ENCODE assay signal across 18 cellular contexts in genomic region chr10:119671381-119671780, GRCh38. TPM values are rescaled to one million over a fixed set of nuclear protein-coding genes. Genes with fewer than 3 reads are reported as not detected.
DNase-seq lines count a peak whose midpoint lies in the region; ATAC-seq, FAIRE-seq and TF ChIP-seq lines count a peak whose summit lies in the region.
"Had no signal": no experiment of that assay in that cellular context is flagged by ENCODE, and none has a peak within 500 bp of the region (broad histone marks: within the 10 kb centered on the region; RNA-seq: fewer than 3 reads in every experiment).

No MANE protein-coding gene starts in this region.

- POLR2A ChIA-PET in SK-N-SH (lab: Yijun Ruan, JAX): no interaction called here
- POLR2A ChIA-PET in A549 (lab: Yijun Ruan, JAX): interaction anchor here (0.9 kb wide), 1 partner anchor 221 kb away, joined by 3 read pairs; the partner anchor contains the start of gene SEC23IP
- POLR2A ChIA-PET in activated CD4-positive, alpha-beta memory T cell treated with anti-CD3 and anti-CD28 coated beads, Interleukin-2, amount 10 ng/mL, durations not matched to agents 7 days and 5 days (lab: Charles Lee): no interaction called here

- WGBS in SK-N-SH (ENCODE audit: low lambda C conversion rate): 78% methylated on average over 4 of the region's 4 CpGs
- WGBS in A549 (ENCODE audit: missing lambda C conversion rate): 82% methylated on average over 4 of the region's 4 CpGs

- no peak for TF ChIP-seq RAD21 in SK-N-SH (IDR thresholded peaks at IDR 0.05; ENCODE audit: low read length)
- no peak for TF ChIP-seq RAD21 in A549 (conservative IDR thresholded peaks at IDR 0.05 in 1 of 2, IDR thresholded peaks at IDR 0.05 in 1 of 2)

- H3K36me3 Mint-ChIP-seq in activated CD4-positive, alpha-beta memory T cell treated with anti-CD3 and anti-CD28 coated beads, Interleukin-2, amount 10 ng/mL, durations not matched to agents 7 days and 5 days (ENCODE audit: low read depth): peaks cover 42% of the 10 kb centered on the region

- TF ChIP-seq EP300 in SK-N-SH (IDR thresholded peaks at IDR 0.05; ENCODE audit: borderline replicate concordance in 1 of 2, low read depth in 1 of 2, low read length in 1 of 2): no peak
- no peak for TF ChIP-seq EP300 in A549 (IDR thresholded peaks at IDR 0.05)

- in situ Hi-C loops in SK-MEL-5 (cut with HindIII; ENCODE audit: low pct_unique_long_range_greater_than_20kb, low sequenced_read_pairs): no loop called here

- H3K9me3 Mint-ChIP-seq in activated CD4-positive, alpha-beta memory T cell treated with anti-CD3 and anti-CD28 coated beads, Interleukin-2, amount 10 ng/mL, durations not matched to agents 7 days and 5 days: no peaks in the 10 kb centered on the region

- peaks cover 81% of the 10 kb centered on the region for H3K79me2 ChIP-seq in SK-N-SH (ENCODE audit: insufficient read depth)
- H3K79me2 ChIP-seq in parathyroid adenoma: peaks cover 32% of the 10 kb centered on the region

- H3K9me3 ChIP-seq in SK-N-SH (no peaks in the 10 kb centered on the region), A549 (no peaks in the 10 kb centered on the region), parathyroid adenoma (ENCODE audit: control insufficient read depth, low read length) (no peaks in the 10 kb centered on the region)

- peaks cover 13% of the 10 kb centered on the region for H4K20me1 ChIP-seq in SK-N-SH (ENCODE audit: insufficient read depth)

- no peak for FAIRE-seq in A549 (lab: Jason Lieb, UNC)

- H3K9ac ChIP-seq in SK-N-SH (no peak overlapping the region), parathyroid adenoma (no peak overlapping the region)

- TF ChIP-seq POLR2A in A549 (IDR thresholded peaks at IDR 0.05; ENCODE audit: low read length): no peak

- ATAC-seq in SK-N-SH treated with all-trans-retinoic acid at 6 μM for 48 hours (no peak), A549 (no peak)

- H3K27me3 Mint-ChIP-seq in activated CD4-positive, alpha-beta memory T cell treated with anti-CD3 and anti-CD28 coated beads, Interleukin-2, amount 10 ng/mL, durations not matched to agents 7 days and 5 days: no peaks in the 10 kb centered on the region
- H3K27me3 Mint-ChIP-seq: B cell had no signal

- CTCF ChIA-PET in SK-N-SH (lab: Yijun Ruan, JAX) (interaction anchor here (1.2 to 4.2 kb wide), 3 partner anchors 15 to 188 kb away, joined by 4 to 32 read pairs (median 4); no protein-coding TSS in a partner anchor), A549 (lab: Yijun Ruan, JAX) (interaction anchor here (0.6 to 6.1 kb wide), 5 partner anchors 9 to 193 kb away, joined by 3 to 36 read pairs (median 7); no protein-coding TSS in a partner anchor)
- CTCF ChIA-PET in activated CD4-positive, alpha-beta memory T cell treated with anti-CD3 and anti-CD28 coated beads, Interleukin-2, amount 10 ng/mL, durations not matched to agents 7 days and 5 days (lab: Charles Lee): interaction anchor here (1.3 to 2.0 kb wide), 2 partner anchors 16 to 79 kb away, joined by 3 to 10 read pairs; no protein-coding TSS in a partner anchor

- TF ChIP-seq CTCF in SK-N-SH (IDR thresholded peaks at IDR 0.05) (no peak), A549 (IDR thresholded peaks at IDR 0.05) (no peak), parathyroid adenoma (IDR thresholded peaks at IDR 0.05) (no peak)

- H3K4me2 ChIP-seq in SK-N-SH: peak overlapping the region; percentile 32
- H3K4me2 ChIP-seq in A549: no peak overlapping the region
- H3K4me2 ChIP-seq in parathyroid adenoma (ENCODE audit: low read length): no peak overlapping the region

- peaks cover 37% of the 10 kb centered on the region for H3F3A ChIP-seq in SK-N-SH (replicated peaks; ENCODE audit: insufficient read depth)

- H3K27me3 ChIP-seq in SK-N-SH (ENCODE audit: insufficient read depth): no peaks in the 10 kb centered on the region
- no peaks in the 10 kb centered on the region for H3K27me3 ChIP-seq in parathyroid adenoma (ENCODE audit: control insufficient read depth, insufficient read depth, low read length)

- H3K4me1 Mint-ChIP-seq in activated CD4-positive, alpha-beta memory T cell treated with anti-CD3 and anti-CD28 coated beads, Interleukin-2, amount 10 ng/mL, durations not matched to agents 7 days and 5 days: peaks cover 6% of the 10 kb centered on the region
- H3K4me1 Mint-ChIP-seq: B cell had no signal

- no peaks in the 10 kb centered on the region for H3K9me2 ChIP-seq in SK-N-SH

- H3K4me1 ChIP-seq in SK-N-SH (ENCODE audit: control insufficient read depth in 1 of 2, insufficient read depth in 2 of 2, low read depth in 1 of 2, low read length in 1 of 2): peaks cover 14 to 65% of the 10 kb centered on the region in 2 experiments; a peak in 3 of 4 replicates
- peaks cover 69% of the 10 kb centered on the region for H3K4me1 ChIP-seq in A549
- H3K4me1 ChIP-seq in parathyroid adenoma: peaks cover 64% of the 10 kb centered on the region

- no peak overlapping the region for H3K4me3 Mint-ChIP-seq in activated CD4-positive, alpha-beta memory T cell treated with anti-CD3 and anti-CD28 coated beads, Interleukin-2, amount 10 ng/mL, durations not matched to agents 7 days and 5 days
- H3K4me3 Mint-ChIP-seq: B cell had no signal

- H3K36me3 ChIP-seq in SK-N-SH (replicated peaks in 1 of 2; ENCODE audit: control insufficient read depth in 1 of 2, insufficient read depth in 2 of 2, low read length in 1 of 2): peaks cover 26 to 41% of the 10 kb centered on the region in 2 experiments
- H3K36me3 ChIP-seq in parathyroid adenoma (ENCODE audit: control insufficient read depth, insufficient read depth, low read length): no peaks in the 10 kb centered on the region

- no peak for DNase-seq in SK-N-SH
- DNase-seq in A549 (ENCODE audit: low read depth in 1 of 2, low spot score in 1 of 2): no peak
- DNase-seq in SK-MEL-5 (ENCODE audit: low read depth, low spot score): peak; percentile 64
- DNase-seq in activated CD4-positive, alpha-beta memory T cell treated with anti-CD3 and anti-CD28 coated beads, Interleukin-2, amount 10 ng/mL, durations not matched to agents 7 days and 5 days: no peak
- no peak for DNase-seq in NCI-H446 (lab: John Stamatoyannopoulos, UW)
- no peak for DNase-seq in ureter (ENCODE audit: low spot score)
- DNase-seq: DMS79 treated with DMSO at 0.1 percent for 48 hours, KG1, MV-4-11, NCI-H1694 treated with DMSO at 0.1 percent for 48 hours, NCI-H2107, NCI-H510A treated with DMSO at 0.1 percent for 48 hours, NCI-H774, OCI-M1 had no signal

- H2AFZ ChIP-seq in SK-N-SH (ENCODE audit: low read depth) (no peak overlapping the region), parathyroid adenoma (no peak overlapping the region)

- no peak overlapping the region for H3K27ac Mint-ChIP-seq in activated CD4-positive, alpha-beta memory T cell treated with anti-CD3 and anti-CD28 coated beads, Interleukin-2, amount 10 ng/mL, durations not matched to agents 7 days and 5 days
- H3K27ac Mint-ChIP-seq: B cell had no signal

- peak overlapping the region in 1 of 2 experiments; percentile 92; a peak in 1 of 4 replicates for H3K27ac ChIP-seq in SK-N-SH (ENCODE audit: low read depth in 2 of 2, low read length in 1 of 2)
- H3K27ac ChIP-seq in A549: peak overlapping the region; percentile 33 to 91; a peak in 3 of 6 replicates
- H3K27ac ChIP-seq in parathyroid adenoma: peak overlapping the region; percentile 96
- H3K27ac ChIP-seq: 22Rv1 had no signal

- H3K4me3 ChIP-seq in SK-N-SH (ENCODE audit: low read depth in 2 of 2, low read length in 1 of 2) (no peak overlapping the region), A549 (no peak overlapping the region), parathyroid adenoma (ENCODE audit: low read depth, low read length) (no peak overlapping the region)

TF ChIP-seq in SK-N-SH, 30 proteins besides CTCF, POLR2A, EP300 and RAD21 (continues in another document):
- TF ChIP-seq SIN3A (IDR thresholded peaks at IDR 0.05; ENCODE audit: borderline replicate concordance, low read depth, low read length) (no peak), JUND (IDR thresholded peaks at IDR 0.05) (no peak), TCF12 (IDR thresholded peaks at IDR 0.05) (no peak)

TF ChIP-seq in SK-N-SH treated with all-trans-retinoic acid at 6 μM for 48 hours, 23 proteins besides CTCF, POLR2A, EP300 and RAD21 (continues in another document):
- TF ChIP-seq CSDC2 (CRISPR knock-in tag; IDR thresholded peaks at IDR 0.05) (no peak), ARNTL (CRISPR knock-in tag; IDR thresholded peaks at IDR 0.05; ENCODE audit: borderline replicate concordance, low read depth) (no peak), GLIS3 (CRISPR knock-in tag; IDR thresholded peaks at IDR 0.05) (no peak)

TF ChIP-seq in A549, 52 proteins besides CTCF, POLR2A, EP300 and RAD21 (continues in another document):
- no peak for TF ChIP-seq NFE2L2 (conservative IDR thresholded peaks at IDR 0.05; ENCODE audit: low read length)
- TF ChIP-seq TP53 (CRISPR knock-in tag; IDR thresholded peaks at IDR 0.05): no peak

RNA-seq across cellular contexts. Expression of gene BAG3, which starts 20.2 kb away (rescaled TPM):
- polyA plus RNA-seq in SK-N-SH (2012; rRNA removed) (3.8 and 9.2 TPM in 2 replicates), A549 (2011; rRNA removed) (10.7 and 18.3 TPM in 2 replicates), A549 (2017; fragmentation: RNase III; extraction: RNeasy Plus Mini Kit Qiagen cat#74134 plus additional on column Dnase treatment) (50.0 to 58.4 TPM (median 57.4 TPM) in 3 replicates)
- 7.9 and 8.2 TPM in 2 replicates for polyA plus RNA-seq in SK-N-SH (2012; cell fraction: cytosol; rRNA removed)
- polyA plus RNA-seq in SK-N-SH (2012; cell fraction: nucleus; rRNA removed): 14.0 and 16.0 TPM in 2 replicates
- polyA plus RNA-seq in A549 (2012; cell fraction: cytosol; rRNA removed): 19.0 and 26.0 TPM in 2 replicates
- 43.7 and 44.6 TPM in 2 replicates for polyA plus RNA-seq in A549 (2012; cell fraction: nucleus; rRNA removed)
- polyA minus RNA-seq in A549 (2011; rRNA and poly(A)+ RNA removed): 11.6 TPM in 2 replicates
- 6.2 and 6.4 TPM in 2 replicates for total RNA-seq in SK-MEL-5 (2014; rRNA removed; shearing (Covaris generic))
- polyA plus RNA-seq in SK-MEL-5 (2015; cell fraction: cytosol; rRNA removed): 46.2 and 58.6 TPM in 2 replicates
- polyA plus RNA-seq in SK-MEL-5 (2015; cell fraction: nucleus; rRNA removed): 14.3 and 16.0 TPM in 2 replicates
- 10 to 100 TPM; 26.3 to 27.2 TPM for total RNA-seq in activated CD4-positive, alpha-beta memory T cell treated with anti-CD3 and anti-CD28 coated beads, Interleukin-2, amount 10 ng/mL, durations not matched to agents 7 days and 5 days
- 46.4 TPM for total RNA-seq in ureter

RNA-seq across cellular contexts. Expression of gene INPP5F, which starts 54.5 kb away (rescaled TPM):
- polyA plus RNA-seq in SK-N-SH (2012; rRNA removed) (7.8 and 9.3 TPM in 2 replicates), A549 (2011; rRNA removed) (7.7 and 8.3 TPM in 2 replicates), A549 (2017; fragmentation: RNase III; extraction: RNeasy Plus Mini Kit Qiagen cat#74134 plus additional on column Dnase treatment) (5.6 to 6.2 TPM (median 5.6 TPM) in 3 replicates)
- polyA plus RNA-seq in SK-N-SH (2012; cell fraction: cytosol; rRNA removed): 9.9 and 10.9 TPM in 2 replicates
- polyA plus RNA-seq in SK-N-SH (2012; cell fraction: nucleus; rRNA removed): 9.6 and 15.1 TPM in 2 replicates
- 2.8 and 3.2 TPM in 2 replicates for polyA plus RNA-seq in A549 (2012; cell fraction: cytosol; rRNA removed)
- 2.4 and 4.2 TPM in 2 replicates for polyA plus RNA-seq in A549 (2012; cell fraction: nucleus; rRNA removed)
- 5.5 and 9.3 TPM in 2 replicates for polyA minus RNA-seq in A549 (2011; rRNA and poly(A)+ RNA removed)
- 145 and 158 TPM in 2 replicates for total RNA-seq in SK-MEL-5 (2014; rRNA removed; shearing (Covaris generic))
- polyA plus RNA-seq in SK-MEL-5 (2015; cell fraction: cytosol; rRNA removed): 121 and 164 TPM in 2 replicates
- polyA plus RNA-seq in SK-MEL-5 (2015; cell fraction: nucleus; rRNA removed): 256 and 266 TPM in 2 replicates
- total RNA-seq in activated CD4-positive, alpha-beta memory T cell treated with anti-CD3 and anti-CD28 coated beads, Interleukin-2, amount 10 ng/mL, durations not matched to agents 7 days and 5 days: 10 to 100 TPM; 11.8 to 15.0 TPM
- total RNA-seq in ureter: 19.0 TPM
